ENCODE assay signal across 10 cellular contexts in genomic region chr12:122203968-122204828, GRCh38. TPM values are rescaled to one million over a fixed set of nuclear protein-coding genes. Genes with fewer than 3 reads are reported as not detected.
DNase-seq lines count a peak whose midpoint lies in the region; ATAC-seq and TF ChIP-seq lines count a peak whose summit lies in the region.
"Had no signal": no experiment of that assay in that cellular context is flagged by ENCODE, and none has a peak within 500 bp of the region (broad histone marks: within the 10 kb centered on the region; RNA-seq: fewer than 3 reads in every experiment).

No MANE protein-coding gene starts in this region.

- H4K20me1 ChIP-seq in neural cell (ENCODE audit: insufficient read depth), result no peaks in the 10 kb centered on the region

- DNase-seq in GM10248 (ENCODE audit: extremely low spot score) (peak; percentile 31), SK-N-MC (ENCODE audit: low read depth, low spot score) (no peak), endodermal cell (peak; percentile 83), NCI-H2196 (lab: John Stamatoyannopoulos, UW; ENCODE audit: unreplicated experiment) (no peak), HEK293T (ENCODE audit: extremely low spot score) (no peak), globus pallidus (ENCODE audit: low spot score) (no peak)

- H3K79me2 ChIP-seq in neural cell (replicated peaks; ENCODE audit: insufficient read depth, low read length), result no peaks in the 10 kb centered on the region

- peak overlapping the region; percentile 58 for H3K4me3 Mint-ChIP-seq in endodermal cell

- no peak overlapping the region for H3K9ac ChIP-seq in SK-N-MC (ENCODE audit: insufficient read length)
- peak overlapping the region; percentile 16 for H3K9ac ChIP-seq in endodermal cell (ENCODE audit: extremely low read depth, low read length, poor library complexity, severe bottlenecking)
- peak overlapping the region; percentile 41 for H3K9ac ChIP-seq in neural cell (ENCODE audit: low read length)

- no peak for ATAC-seq in HG03135 (IDR thresholded peaks at IDR 0.05; ENCODE audit: unreplicated experiment)

- TF ChIP-seq EP300 in neural cell (conservative IDR thresholded peaks at IDR 0.05; ENCODE audit: poor library complexity, severe bottlenecking), result no peak

- H3K9me3 Mint-ChIP-seq in endodermal cell, result no peaks in the 10 kb centered on the region

- POLR2A ChIA-PET in GM10248 (lab: Yijun Ruan, JAX), result interaction anchor here (0.6 kb wide), 1 partner anchor 38 kb away, joined by 4 read pairs; no protein-coding TSS in a partner anchor
- POLR2A ChIA-PET in HEK293T (lab: Yijun Ruan, JAX), result no interaction called here

- H3K4me1 ChIP-seq in endodermal cell (ENCODE audit: control insufficient read depth, insufficient read depth, low read length), result no peaks in the 10 kb centered on the region

- H3K36me3 Mint-ChIP-seq in endodermal cell (ENCODE audit: low read depth), result peaks cover 17% of the 10 kb centered on the region

- TF ChIP-seq RAD21 in neural cell (conservative IDR thresholded peaks at IDR 0.05), result no peak

- H3K4me1 Mint-ChIP-seq in endodermal cell, result peaks cover 5% of the 10 kb centered on the region

- no peaks in the 10 kb centered on the region for H3F3A ChIP-seq in neural cell (ENCODE audit: insufficient read depth, low read length, poor library complexity, severe bottlenecking)

- TF ChIP-seq CTCF in GM10248 (IDR thresholded peaks at IDR 0.05; ENCODE audit: control extremely low read depth, extremely low read depth, low read depth, missing control alignments), result no peak
- TF ChIP-seq CTCF in endodermal cell (conservative IDR thresholded peaks at IDR 0.05), result no peak
- peak; percentile 16 for TF ChIP-seq CTCF in neural cell (IDR thresholded peaks at IDR 0.05; ENCODE audit: poor library complexity, severe bottlenecking)

- H3K9me2 ChIP-seq in neural cell (ENCODE audit: insufficient read depth, low read length), result no peaks in the 10 kb centered on the region

- H2AFZ ChIP-seq in neural cell (ENCODE audit: low read depth, low read length), result no peak overlapping the region

- no peak overlapping the region for H3K27ac Mint-ChIP-seq in endodermal cell

- 5 to 6% methylated on average over 46 to 92 of the region's 92 CpGs for WGBS in endodermal cell (ENCODE audit: insufficient coverage in 1 of 2, insufficient read length in 1 of 2), 2 experiments

- no peaks in the 10 kb centered on the region for H3K9me3 ChIP-seq in SK-N-MC (ENCODE audit: low read depth, low read length)
- no peaks in the 10 kb centered on the region for H3K9me3 ChIP-seq in endodermal cell (ENCODE audit: control insufficient read depth, low read length)
- H3K9me3 ChIP-seq in neural cell (ENCODE audit: low read length), result no peaks in the 10 kb centered on the region

- peak overlapping the region; percentile 82 for H3K4me3 ChIP-seq in SK-N-MC
- peak overlapping the region; percentile 75 for H3K4me3 ChIP-seq in endodermal cell (ENCODE audit: low read length)
- H3K4me3 ChIP-seq in neural cell (ENCODE audit: low read length), result peak overlapping the region; percentile 80

- H3K36me3 ChIP-seq in SK-N-MC (ENCODE audit: insufficient read depth, low read length), result peaks cover 19% of the 10 kb centered on the region; the same call in 1 of the 2 replicates
- H3K36me3 ChIP-seq in endodermal cell (ENCODE audit: control insufficient read depth, insufficient read depth, low read length), result peaks cover 23% of the 10 kb centered on the region
- no peaks in the 10 kb centered on the region for H3K36me3 ChIP-seq in neural cell (ENCODE audit: insufficient read depth, low read length)

- H3K27me3 ChIP-seq in endodermal cell (ENCODE audit: control insufficient read depth, insufficient read depth, low read length, poor library complexity, severe bottlenecking) (peaks cover 17% of the 10 kb centered on the region), neural cell (ENCODE audit: insufficient read depth, low read depth, low read length) (peaks cover 38% of the 10 kb centered on the region)

- no peak overlapping the region for H3K4me2 ChIP-seq in neural cell (ENCODE audit: low read length)

- H3K27me3 Mint-ChIP-seq in endodermal cell (ENCODE audit: insufficient read depth), result peaks cover 60% of the 10 kb centered on the region

- no peak overlapping the region for H3K27ac ChIP-seq in SK-N-MC
- no peak overlapping the region for H3K27ac ChIP-seq in endodermal cell (ENCODE audit: low read depth, low read length)
- no peak overlapping the region for H3K27ac ChIP-seq in neural cell (ENCODE audit: low read length)

- CTCF ChIA-PET in GM10248 (lab: Yijun Ruan, JAX) (interaction anchor here (0.7 to 4.1 kb wide), 3 partner anchors 12 to 74 kb away, joined by 3 to 20 read pairs (median 4); no protein-coding TSS in a partner anchor), HEK293T (lab: Yijun Ruan, JAX) (no interaction called here)

TF ChIP-seq in neural cell, 6 proteins besides CTCF, POLR2A, EP300 and RAD21 (continues in another document):
- TF ChIP-seq EZH2 (IDR thresholded peaks at IDR 0.05; ENCODE audit: borderline replicate concordance, insufficient read depth, low read length, poor library complexity, severe bottlenecking) (no peak), TAF1 (IDR thresholded peaks at IDR 0.05; ENCODE audit: low read depth) (no peak), SMC3 (conservative IDR thresholded peaks at IDR 0.05; ENCODE audit: poor library complexity) (peak; percentile 16), MXI1 (conservative IDR thresholded peaks at IDR 0.05; ENCODE audit: poor library complexity, severe bottlenecking) (peak; percentile 9), POLR2AphosphoS5 (IDR thresholded peaks at IDR 0.05) (no peak)

TF ChIP-seq in HEK293T, 16 proteins besides CTCF, POLR2A, EP300 and RAD21:
- TF ChIP-seq BHLHE40 (IDR thresholded peaks at IDR 0.05; ENCODE audit: borderline replicate concordance) (no peak), ZNF384 (IDR thresholded peaks at IDR 0.05) (no peak), FOXA1 (IDR thresholded peaks at IDR 0.05) (no peak), HDGF (IDR thresholded peaks at IDR 0.05; ENCODE audit: borderline replicate concordance) (no peak), ELF4 (IDR thresholded peaks at IDR 0.05) (no peak), CTBP1 (IDR thresholded peaks at IDR 0.05; ENCODE audit: borderline replicate concordance) (no peak), SUZ12 (IDR thresholded peaks at IDR 0.05) (no peak), ARNT (IDR thresholded peaks at IDR 0.05) (no peak), PKNOX1 (IDR thresholded peaks at IDR 0.05) (no peak), NFRKB (IDR thresholded peaks at IDR 0.05) (no peak), SP1 (IDR thresholded peaks at IDR 0.05) (no peak), FOXM1 (IDR thresholded peaks at IDR 0.05; ENCODE audit: borderline replicate concordance) (no peak), FOXK2 (IDR thresholded peaks at IDR 0.05) (no peak), L3MBTL2 (conservative IDR thresholded peaks at IDR 0.05) (no peak), TARDBP (IDR thresholded peaks at IDR 0.05) (no peak), LEF1 (IDR thresholded peaks at IDR 0.05; ENCODE audit: borderline replicate concordance) (no peak; the same call in 1 of the 2 replicates)

RNA-seq across cellular contexts. Expression of gene B3GNT4, which starts 0.7 kb away (rescaled TPM):
- total RNA-seq in endodermal cell, result 1 to 10 TPM; 1.6 to 1.8 TPM
- polyA plus RNA-seq in endodermal cell (2013, experiment 1 of 2), result 1.4 TPM
- 0.41 TPM for polyA plus RNA-seq in endodermal cell (2013, experiment 2 of 2)
- 1.8 and 2.6 TPM in 2 replicates for polyA plus RNA-seq in neural cell
- polyA minus RNA-seq in neural cell, result 1.2 and 5.4 TPM in 2 replicates

RNA-seq across cellular contexts. Expression of gene LRRC43, which starts 21.3 kb away (rescaled TPM):
- 1 to 10 TPM; 1.5 to 2.4 TPM for total RNA-seq in endodermal cell
- 1.2 TPM for polyA plus RNA-seq in endodermal cell (2013, experiment 1 of 2)
- 0.79 TPM for polyA plus RNA-seq in endodermal cell (2013, experiment 2 of 2)
- 2.2 and 4.8 TPM in 2 replicates for polyA plus RNA-seq in neural cell
- 0.49 and 0.81 TPM in 2 replicates for polyA minus RNA-seq in neural cell
- total RNA-seq: M059J had no signal

RNA-seq across cellular contexts. Expression of gene DIABLO, which starts 21.7 kb away (rescaled TPM):
- 10 to 100 TPM; 77.5 to 81.0 TPM for total RNA-seq in endodermal cell
- 77.6 TPM for polyA plus RNA-seq in endodermal cell (2013, experiment 1 of 2)
- polyA plus RNA-seq in endodermal cell (2013, experiment 2 of 2), result 71.8 TPM
- polyA plus RNA-seq in neural cell, result 157 and 171 TPM in 2 replicates
- polyA minus RNA-seq in neural cell, result 100 and 113 TPM in 2 replicates

RNA-seq across cellular contexts. Expression of gene IL31, which starts 30.2 kb away (rescaled TPM):
- not detected for total RNA-seq in endodermal cell
- polyA plus RNA-seq in endodermal cell (2013, experiment 1 of 2), result not detected
- polyA plus RNA-seq in endodermal cell (2013, experiment 2 of 2), result not detected
- polyA plus RNA-seq in neural cell, result not detected in 2 replicates
- polyA minus RNA-seq in neural cell, result not detected in 2 replicates
- total RNA-seq: M059J, pulmonary artery endothelial cell had no signal

Comparison
In these comparisons a context has a peak if more than half of its experiments do, and no peak if none do; other contexts are left out.
1. DNase-seq: peak in GM10248 (single experiment) and endodermal cell (single experiment); none in SK-N-MC (single experiment), NCI-H2196 (single experiment), HEK293T (single experiment) and globus pallidus (single experiment).
2. Peak in every context shown above with its lines, with median percentiles within 50 percentile points of each other: H3K4me3 ChIP-seq.